9 cellular contexts compared by ENCODE assay signal in genomic region chr2:171598713-171599319, GRCh38.
DNase-seq lines count a peak whose midpoint lies in the region; ATAC-seq and TF ChIP-seq lines count a peak whose summit lies in the region.
"Had no signal": no experiment of that assay in that cellular context is flagged by ENCODE, and none has a peak within 500 bp of the region (broad histone marks: within the 10 kb centered on the region; RNA-seq: fewer than 3 reads in every experiment).

No MANE protein-coding gene starts in this region.

- peaks cover 11% of the 10 kb centered on the region for H3K4me1 ChIP-seq in GM23248 (ENCODE audit: insufficient read depth)
- peaks cover 5% of the 10 kb centered on the region for H3K4me1 ChIP-seq in RWPE2 (ENCODE audit: insufficient read depth, poor library complexity, severe bottlenecking)
- H3K4me1 ChIP-seq in right atrium auricular region, result no peaks in the 10 kb centered on the region

- TF ChIP-seq CTCF in LNCaP clone FGC (IDR thresholded peaks at IDR 0.05; ENCODE audit: control insufficient read depth, extremely low read depth, insufficient read depth) (peak; percentile 69), RWPE2 (IDR thresholded peaks at IDR 0.05; ENCODE audit: poor library complexity, severe bottlenecking) (peak; percentile 91), right atrium auricular region (IDR thresholded peaks at IDR 0.05) (peak; percentile 63 to 79)

- WGBS in GM23248 (ENCODE audit: low coverage in 1 of 2, low lambda C conversion rate in 2 of 2, missing lambda C conversion rate in 2 of 2), 2 experiments, result 7 to 12% methylated on average over 7 of the region's 7 CpGs

- H2AFZ ChIP-seq in GM23248, result peak overlapping the region; percentile 53

- no peak overlapping the region for H3K4me3 ChIP-seq in GM23248
- H3K4me3 ChIP-seq in LNCaP clone FGC (ENCODE audit: low read depth, low read length), result no peak overlapping the region
- no peak overlapping the region for H3K4me3 ChIP-seq in RWPE2 (ENCODE audit: severe bottlenecking)
- H3K4me3 ChIP-seq in right atrium auricular region, result no peak overlapping the region
- no peak overlapping the region for H3K4me3 ChIP-seq in skeletal muscle cell (ENCODE audit: low read depth, low read length)
- H3K4me3 ChIP-seq: ovary had no signal

- no peak overlapping the region for H3K27ac ChIP-seq in GM23248
- no peak overlapping the region for H3K27ac ChIP-seq in RWPE2 (ENCODE audit: poor library complexity, severe bottlenecking)
- H3K27ac ChIP-seq in right atrium auricular region, result no peak overlapping the region
- H3K27ac ChIP-seq: ovary had no signal

- no peaks in the 10 kb centered on the region for H3K79me2 ChIP-seq in GM23248 (ENCODE audit: insufficient read depth)

- H3K9me3 ChIP-seq in GM23248 (ENCODE audit: low read depth) (no peaks in the 10 kb centered on the region), RWPE2 (ENCODE audit: severe bottlenecking) (no peaks in the 10 kb centered on the region), right atrium auricular region (no peaks in the 10 kb centered on the region)
- H3K9me3 ChIP-seq: ovary had no signal

- H3K9ac ChIP-seq in GM23248, result no peak overlapping the region

- H4K20me1 ChIP-seq in GM23248 (ENCODE audit: insufficient read depth), result no peaks in the 10 kb centered on the region

- H3F3A ChIP-seq in GM23248 (ENCODE audit: insufficient read depth), result peaks cover 11% of the 10 kb centered on the region

- DNase-seq in NK-92 treated with Interleukin-12 subunit alpha and Interleukin-12 subunit beta, amount 100 ng/mL, for 24 hours (lab: John Stamatoyannopoulos, UW), result peak; percentile 24
- DNase-seq in NK-92 (lab: John Stamatoyannopoulos, UW; ENCODE audit: unreplicated experiment), result no peak
- DNase-seq in GM23248, result peak; percentile 86
- DNase-seq in LNCaP clone FGC (ENCODE audit: low read depth), result peak; percentile 27
- DNase-seq in RWPE2 (ENCODE audit: low spot score), result no peak
- DNase-seq in amygdala (lab: John Stamatoyannopoulos, UW), result peak in 31 of 56 donors; percentile 0 to 67 (median 12)
- no peak for DNase-seq in right atrium auricular region (ENCODE audit: low spot score)
- peak; percentile 25 for DNase-seq in skeletal muscle cell (ENCODE audit: low read depth)

- H3K27me3 ChIP-seq in GM23248 (replicated peaks; ENCODE audit: insufficient read depth) (no peaks in the 10 kb centered on the region), RWPE2 (ENCODE audit: insufficient read depth, poor library complexity, severe bottlenecking) (no peaks in the 10 kb centered on the region), right atrium auricular region (no peaks in the 10 kb centered on the region)
- H3K27me3 ChIP-seq: ovary had no signal

- ATAC-seq in RWPE2 (ENCODE audit: low read depth), result peak; percentile 96

- no peaks in the 10 kb centered on the region for H3K9me2 ChIP-seq in GM23248 (ENCODE audit: insufficient read depth)

- H3K4me2 ChIP-seq in GM23248 (ENCODE audit: unreplicated experiment), result peak overlapping the region; percentile 19

- in situ Hi-C loops in GM23248 (cut with MboI), result loop anchor here (5.0 to 25.0 kb wide), 3 partner anchors 103 to 863 kb away; no protein-coding TSS in a partner anchor

- no peaks in the 10 kb centered on the region for H3K36me3 ChIP-seq in GM23248 (ENCODE audit: low read depth)
- no peaks in the 10 kb centered on the region for H3K36me3 ChIP-seq in RWPE2 (ENCODE audit: low read depth)
- H3K36me3 ChIP-seq in right atrium auricular region, result no peaks in the 10 kb centered on the region
- H3K36me3 ChIP-seq: ovary had no signal

Comparison
In these comparisons a context has a peak if more than half of its experiments do, and no peak if none do; other contexts are left out.
1. DNase-seq: peak in NK-92 treated with Interleukin-12 subunit alpha and Interleukin-12 subunit beta, amount 100 ng/mL, for 24 hours (single experiment), GM23248 (single experiment), LNCaP clone FGC (single experiment), amygdala (31 of 56) and skeletal muscle cell (single experiment); none in NK-92 (single experiment), RWPE2 (single experiment) and right atrium auricular region (single experiment).
2. Peak in every context shown above with its lines, with median percentiles within 50 percentile points of each other: CTCF ChIP-seq.